ENCODE assay signal across 13 cellular contexts in genomic region chr3:184678317-184679055, GRCh38. TPM values are rescaled to one million over a fixed set of nuclear protein-coding genes. Genes with fewer than 3 reads are reported as not detected.
DNase-seq lines count a peak whose midpoint lies in the region; ATAC-seq and TF ChIP-seq lines count a peak whose summit lies in the region.
"Had no signal": no experiment of that assay in that cellular context is flagged by ENCODE, and none has a peak within 500 bp of the region (broad histone marks: within the 10 kb centered on the region; RNA-seq: fewer than 3 reads in every experiment).

No MANE protein-coding gene starts in this region.

- intact Hi-C loops in sciatic nerve (cut with DNase I) = no loop called here
- intact Hi-C loops in Calu3 (cut with micrococcal nuclease; ENCODE audit: unreplicated experiment) = no loop called here

- H3K36me3 ChIP-seq in HUES64 (ENCODE audit: insufficient read depth, low read length) (no peaks in the 10 kb centered on the region), lung (ENCODE audit: control insufficient read depth in 2 of 2, insufficient read depth in 2 of 2, low read length in 2 of 2) (no peaks in the 10 kb centered on the region)

- H3K9me3 ChIP-seq in HUES64 (ENCODE audit: insufficient read depth, low read depth, low read length) (no peaks in the 10 kb centered on the region), lung (ENCODE audit: control insufficient read depth in 2 of 2, insufficient read depth in 1 of 2, low read length in 1 of 2) (no peaks in the 10 kb centered on the region)

- whole genome bisulfite sequencing in HUES64 = 85% methylated on average over 14 of the region's 16 CpGs
- 84% methylated on average over 16 of the region's 16 CpGs for WGBS in lung, 2 donors

- H3K4me3 Mint-ChIP-seq in chondrocyte (ENCODE audit: unreplicated experiment) (no peak overlapping the region), Calu3 (ENCODE audit: low read depth, unreplicated experiment) (no peak overlapping the region)

- H3K4me1 ChIP-seq in HUES64 (ENCODE audit: insufficient read depth, low read length) (peaks cover 10% of the 10 kb centered on the region), lung (ENCODE audit: control insufficient read depth in 2 of 2, insufficient read depth in 2 of 2, low read length in 2 of 2) (no peaks in the 10 kb centered on the region), foreskin keratinocyte (no peaks in the 10 kb centered on the region)

- peak; percentile 19 for ATAC-seq in lung (ENCODE audit: insufficient read depth, low FRiP score)
- ATAC-seq in sciatic nerve = peak; percentile 63
- ATAC-seq in HG02759 (IDR thresholded peaks at IDR 0.05; ENCODE audit: unreplicated experiment) = no peak
- ATAC-seq in foreskin keratinocyte = no peak

- H3K27ac Mint-ChIP-seq in chondrocyte (ENCODE audit: unreplicated experiment) = peak overlapping the region; percentile 93
- H3K27ac Mint-ChIP-seq in Calu3 (ENCODE audit: unreplicated experiment) = no peak overlapping the region

- no peaks in the 10 kb centered on the region for H3K36me3 Mint-ChIP-seq in chondrocyte (ENCODE audit: low read depth)
- H3K36me3 Mint-ChIP-seq in Calu3 (ENCODE audit: insufficient read depth, unreplicated experiment) = no peaks in the 10 kb centered on the region

- peaks cover 22% of the 10 kb centered on the region for H3K4me1 Mint-ChIP-seq in chondrocyte (ENCODE audit: low read depth)
- H3K4me1 Mint-ChIP-seq in Calu3 (ENCODE audit: low read depth, unreplicated experiment) = no peaks in the 10 kb centered on the region

- no peak for DNase-seq in chondrocyte (ENCODE audit: low spot score)
- no peak for DNase-seq in lung (ENCODE audit: low spot score)
- no peak for DNase-seq in sciatic nerve (ENCODE audit: low spot score)
- DNase-seq in dermis blood vessel endothelial cell = no peak
- DNase-seq in Calu3 = no peak
- no peak for DNase-seq in foreskin keratinocyte
- DNase-seq: activated gamma-delta T cell treated with Interleukin-2 at 50 U/mL for 16 hours, AML-193, Kasumi-1, PC-9 had no signal

- TF ChIP-seq CTCF in chondrocyte (IDR thresholded peaks at IDR 0.05) (no peak), lung (IDR thresholded peaks at IDR 0.05; ENCODE audit: control extremely low read depth, extremely low read depth) (no peak), Calu3 (IDR thresholded peaks at IDR 0.05; ENCODE audit: unreplicated experiment) (no peak), foreskin keratinocyte (conservative IDR thresholded peaks at IDR 0.05) (no peak)

- H3K4me3 ChIP-seq in HUES64 (ENCODE audit: low read length) (0 out of 2 replicates have a peak overlapping the region, but pooled peaks have one; percentile 29), lung (no peak overlapping the region)
- H3K4me3 ChIP-seq: PC-9 had no signal

- BruUV-seq in Calu3 (replicated peaks; lab: Mats Ljungman, UMichigan) = no TSS peak

- peak overlapping the region; percentile 41 for H3K9ac ChIP-seq in HUES64 (ENCODE audit: low read depth, low read length)

- CTCF ChIA-PET in Calu3 (lab: Charles Lee) = interaction anchor here (0.6 kb wide), 1 partner anchor 19 kb away, joined by 3 read pairs; no protein-coding TSS in a partner anchor

- peak overlapping the region; percentile 16; the same call in 1 of the 2 replicates for H3K27ac ChIP-seq in HUES64 (ENCODE audit: low read depth, low read length)
- no peak overlapping the region for H3K27ac ChIP-seq in lung (ENCODE audit: low read depth in 1 of 2, low read length in 1 of 2)
- no peak overlapping the region for H3K27ac ChIP-seq in foreskin keratinocyte
- H3K27ac ChIP-seq: PC-9, VCaP had no signal

- H3K9me3 Mint-ChIP-seq in chondrocyte (ENCODE audit: low read depth) (no peaks in the 10 kb centered on the region), Calu3 (ENCODE audit: low read depth, unreplicated experiment) (no peaks in the 10 kb centered on the region)

- H3K27me3 Mint-ChIP-seq in chondrocyte (ENCODE audit: low read depth) = peaks cover 6% of the 10 kb centered on the region
- H3K27me3 Mint-ChIP-seq in Calu3 (ENCODE audit: unreplicated experiment) = peaks cover 76% of the 10 kb centered on the region

- no peaks in the 10 kb centered on the region for H3K27me3 ChIP-seq in HUES64 (ENCODE audit: insufficient read depth, low read length)
- no peaks in the 10 kb centered on the region for H3K27me3 ChIP-seq in lung (ENCODE audit: control insufficient read depth, insufficient read depth)
- peaks cover 7% of the 10 kb centered on the region for H3K27me3 ChIP-seq in foreskin keratinocyte

RNA-seq across cellular contexts. Expression of gene MAGEF1, which starts 33.4 kb away (rescaled TPM):
- polyA plus RNA-seq in HUES64 (2013, experiment 1 of 2) = 44.1 TPM
- polyA plus RNA-seq in HUES64 (2013, experiment 2 of 2) = 53.3 TPM
- total RNA-seq in chondrocyte (35.0 to 37.8 TPM (median 36.1 TPM) in 3 replicates), lung (10 to 100 TPM; 30.9 to 35.3 TPM), sciatic nerve (25.0 TPM), dermis blood vessel endothelial cell (12.4 and 12.9 TPM in 2 replicates), Calu3 (2022) (57.9 and 63.9 TPM in 2 replicates), foreskin keratinocyte (18.4 and 19.1 TPM in 2 replicates)
- polyA plus RNA-seq in lung (10 to 100 TPM; 30.1 to 36.1 TPM), foreskin keratinocyte (17.0 and 19.1 TPM in 2 replicates)

Comparison
In these comparisons a context has a peak if more than half of its experiments do, and no peak if none do; other contexts are left out.
1. ATAC-seq: peak in lung (single experiment) and sciatic nerve (single experiment); none in HG02759 (single experiment) and foreskin keratinocyte (single experiment).